ENCODE assay signal across 1 cellular context in the genomic region with DNA sequence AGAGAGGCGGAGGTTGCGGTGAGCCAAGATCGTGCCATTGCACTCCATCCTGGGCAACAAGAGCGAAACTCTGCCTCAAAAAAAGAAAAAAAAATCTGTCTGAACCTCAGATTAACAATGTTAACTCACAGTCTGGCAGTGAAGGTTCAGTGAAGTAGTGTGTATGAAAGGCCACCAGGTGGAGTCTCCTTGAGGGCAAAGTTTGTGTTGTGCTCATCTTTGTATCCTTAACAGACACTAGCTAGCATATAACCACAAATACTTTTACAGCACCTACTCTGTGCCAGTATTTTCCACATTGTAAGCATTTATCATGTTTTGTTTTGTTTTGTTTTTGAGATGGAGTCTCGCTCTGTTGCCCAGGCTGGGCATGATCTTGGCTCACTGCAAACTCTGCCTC.
TF ChIP-seq lines count a peak whose summit lies in the region.

No MANE protein-coding gene starts in this region.

TF ChIP-seq in GM23338, 12 proteins besides CTCF, POLR2A, EP300 and RAD21 (continued from another document):
- TF ChIP-seq, protein P1, sequence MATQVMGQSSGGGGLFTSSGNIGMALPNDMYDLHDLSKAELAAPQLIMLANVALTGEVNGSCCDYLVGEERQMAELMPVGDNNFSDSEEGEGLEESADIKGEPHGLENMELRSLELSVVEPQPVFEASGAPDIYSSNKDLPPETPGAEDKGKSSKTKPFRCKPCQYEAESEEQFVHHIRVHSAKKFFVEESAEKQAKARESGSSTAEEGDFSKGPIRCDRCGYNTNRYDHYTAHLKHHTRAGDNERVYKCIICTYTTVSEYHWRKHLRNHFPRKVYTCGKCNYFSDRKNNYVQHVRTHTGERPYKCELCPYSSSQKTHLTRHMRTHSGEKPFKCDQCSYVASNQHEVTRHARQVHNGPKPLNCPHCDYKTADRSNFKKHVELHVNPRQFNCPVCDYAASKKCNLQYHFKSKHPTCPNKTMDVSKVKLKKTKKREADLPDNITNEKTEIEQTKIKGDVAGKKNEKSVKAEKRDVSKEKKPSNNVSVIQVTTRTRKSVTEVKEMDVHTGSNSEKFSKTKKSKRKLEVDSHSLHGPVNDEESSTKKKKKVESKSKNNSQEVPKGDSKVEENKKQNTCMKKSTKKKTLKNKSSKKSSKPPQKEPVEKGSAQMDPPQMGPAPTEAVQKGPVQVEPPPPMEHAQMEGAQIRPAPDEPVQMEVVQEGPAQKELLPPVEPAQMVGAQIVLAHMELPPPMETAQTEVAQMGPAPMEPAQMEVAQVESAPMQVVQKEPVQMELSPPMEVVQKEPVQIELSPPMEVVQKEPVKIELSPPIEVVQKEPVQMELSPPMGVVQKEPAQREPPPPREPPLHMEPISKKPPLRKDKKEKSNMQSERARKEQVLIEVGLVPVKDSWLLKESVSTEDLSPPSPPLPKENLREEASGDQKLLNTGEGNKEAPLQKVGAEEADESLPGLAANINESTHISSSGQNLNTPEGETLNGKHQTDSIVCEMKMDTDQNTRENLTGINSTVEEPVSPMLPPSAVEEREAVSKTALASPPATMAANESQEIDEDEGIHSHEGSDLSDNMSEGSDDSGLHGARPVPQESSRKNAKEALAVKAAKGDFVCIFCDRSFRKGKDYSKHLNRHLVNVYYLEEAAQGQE (IDR thresholded peaks at IDR 0.05; ENCODE audit: unreplicated experiment): no peak
- no peak for TF ChIP-seq POLR2AphosphoS5 (IDR thresholded peaks at IDR 0.05; ENCODE audit: low read depth)
